ENCODE assay signal across 24 cellular contexts in the genomic region with DNA sequence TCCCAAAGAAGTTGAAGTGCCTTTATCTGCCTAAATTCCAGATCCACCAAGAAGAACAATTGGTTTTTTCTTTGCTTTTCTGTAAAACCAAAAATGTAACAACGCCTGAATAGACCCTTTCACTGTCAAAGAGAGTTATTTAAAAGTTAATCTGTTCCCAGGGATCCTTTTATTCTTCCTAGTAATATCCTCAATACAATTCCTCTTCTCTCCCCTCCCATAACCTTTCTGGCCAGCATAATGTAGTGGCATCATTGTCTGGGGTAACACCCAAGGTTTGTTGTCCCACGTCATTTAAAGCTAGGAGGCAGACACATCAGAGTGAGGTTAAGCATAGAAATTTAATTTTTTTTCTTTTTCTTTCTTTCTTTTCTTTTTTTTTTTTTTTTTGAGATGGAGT. TPM values are rescaled to one million over a fixed set of nuclear protein-coding genes. Genes with fewer than 3 reads are reported as not detected.
"Had no signal": no experiment of that assay in that cellular context is flagged by ENCODE, and none has a peak within 500 bp of the region (broad histone marks: within the 10 kb centered on the region; RNA-seq: fewer than 3 reads in every experiment).

No MANE protein-coding gene starts in this region.

- H3K27me3 ChIP-seq: dorsolateral prefrontal cortex, gastrocnemius medialis, neural progenitor cell, pancreas, stomach had no signal

- H3K9me3 ChIP-seq: gastrocnemius medialis, left ventricle myocardium inferior, lower lobe of right lung, pancreas, stomach had no signal

- H3K27ac ChIP-seq: dorsolateral prefrontal cortex, gastrocnemius medialis, left ventricle myocardium inferior, lower lobe of right lung, neural progenitor cell, pancreas had no signal

- H3K36me3 ChIP-seq: gastrocnemius medialis, left ventricle myocardium inferior, lower lobe of right lung, neural progenitor cell, pancreas, stomach had no signal

- DNase-seq: cortex of kidney; dorsolateral prefrontal cortex; effector CD8-positive, alpha-beta T cell; gastrocnemius medialis; kidney; left cardiac atrium; left ventricle myocardium inferior; lower lobe of right lung; mesenchymal stem cell; midbrain; nucleus accumbens; pancreas; right cardiac atrium; small intestine; stimulated activated CD4-positive, alpha-beta T cell treated with anti-CD3 and anti-CD28 coated beads, Interleukin-12 subunit alpha, Interleukin-12 subunit beta, amount 100 ng/mL, for 4 hours; stimulated activated naive CD4-positive, alpha-beta T cell; stomach; substantia nigra; trophoblast cell had no signal

- H3K9me3 Mint-ChIP-seq: natural killer cell treated with Interleukin-12 subunit alpha and Interleukin-12 subunit beta and Interleukin-15 and Interleukin-18, amount 100 ng/mL, for 72 hours had no signal

- H3K4me1 Mint-ChIP-seq: neural progenitor cell had no signal

- H2AFZ ChIP-seq: neural progenitor cell had no signal

- H3K4me1 ChIP-seq: gastrocnemius medialis, left ventricle myocardium inferior, lower lobe of right lung, pancreas had no signal

- H3K27ac Mint-ChIP-seq: natural killer cell treated with Interleukin-12 subunit alpha and Interleukin-12 subunit beta and Interleukin-15 and Interleukin-18, amount 100 ng/mL, for 72 hours; neural progenitor cell; progenitor cell of endocrine pancreas had no signal

- H3K4me2 ChIP-seq: neural progenitor cell had no signal

- H3K4me3 Mint-ChIP-seq: natural killer cell treated with Interleukin-12 subunit alpha and Interleukin-12 subunit beta and Interleukin-15 and Interleukin-18, amount 100 ng/mL, for 72 hours; neural progenitor cell had no signal

- H3K36me3 Mint-ChIP-seq: natural killer cell treated with Interleukin-12 subunit alpha and Interleukin-12 subunit beta and Interleukin-15 and Interleukin-18, amount 100 ng/mL, for 72 hours; neural progenitor cell had no signal

- ATAC-seq: esophagus mucosa; gastrocnemius medialis; left cardiac atrium; lower lobe of right lung; natural killer cell treated with Interleukin-12 subunit alpha and Interleukin-12 subunit beta and Interleukin-15 and Interleukin-18, amount 100 ng/mL, for 72 hours; pancreas; right cardiac atrium had no signal

- H3K4me3 ChIP-seq: dorsolateral prefrontal cortex, gastrocnemius medialis, left ventricle myocardium inferior, lower lobe of right lung, neural progenitor cell, pancreas, stomach had no signal

- H3K27me3 Mint-ChIP-seq: progenitor cell of endocrine pancreas had no signal

- H3K9ac ChIP-seq: neural progenitor cell had no signal

RNA-seq across cellular contexts. Expression of a gene that starts 39.9 kb away (rescaled TPM):
- total RNA-seq: dorsolateral prefrontal cortex, fibroblast of lung, progenitor cell of endocrine pancreas had no signal
- polyA plus RNA-seq: fibroblast of lung had no signal

RNA-seq across cellular contexts. Expression of a gene that starts 54.5 kb away (rescaled TPM):
- total RNA-seq: fibroblast of lung; natural killer cell treated with Interleukin-12 subunit alpha and Interleukin-12 subunit beta and Interleukin-15 and Interleukin-18, amount 100 ng/mL, for 72 hours; progenitor cell of endocrine pancreas had no signal
- polyA plus RNA-seq: fibroblast of lung had no signal
